ENCODE assay signal across 14 cellular contexts in the genomic region with DNA sequence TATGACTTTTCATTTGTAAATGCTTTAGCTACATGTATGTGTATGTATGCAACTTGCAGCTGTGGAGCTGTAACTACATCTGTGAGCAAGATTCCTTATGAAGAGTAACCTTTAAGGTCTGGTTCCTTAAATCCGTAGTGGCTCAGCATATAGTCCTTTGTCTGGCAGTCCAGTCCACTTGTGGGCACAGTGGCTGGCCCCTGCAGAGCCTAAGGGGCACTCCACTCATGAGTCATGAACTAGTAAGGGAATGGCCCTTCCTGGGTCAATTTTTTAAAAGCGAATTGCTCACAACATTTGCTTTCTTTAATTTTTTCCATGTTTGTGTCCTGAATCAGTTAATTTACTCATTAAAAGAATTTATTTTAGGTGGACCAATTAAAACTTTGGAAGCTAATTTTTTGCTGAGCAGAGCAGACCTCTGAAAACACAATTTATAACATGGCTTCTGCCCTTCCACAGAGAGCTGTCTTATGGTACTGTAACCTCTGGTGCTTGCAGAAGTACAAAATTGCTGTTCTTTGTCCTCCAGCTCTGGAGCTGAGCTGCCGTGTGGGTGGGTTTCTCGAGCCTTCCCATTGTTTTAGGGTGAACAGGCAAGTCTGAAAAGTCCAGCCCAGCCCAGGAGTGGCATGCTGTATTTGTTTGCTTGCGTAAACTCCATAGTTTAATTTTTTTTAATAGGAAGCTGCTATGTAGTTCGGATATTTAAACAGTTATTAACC.
A peak's percentile ranks its signal among the peaks of the same experiment; 100 is the strongest.
DNase-seq lines count a peak whose midpoint lies in the region; ATAC-seq and TF ChIP-seq lines count a peak whose summit lies in the region.
"Had no signal": no experiment of that assay in that cellular context is flagged by ENCODE, and none has a peak within 500 bp of the region (broad histone marks: within the 10 kb centered on the region; RNA-seq: fewer than 3 reads in every experiment).

No MANE protein-coding gene starts in this region.

- H3K36me3 Mint-ChIP-seq in stimulated activated naive B cell treated with anti-CD40 and anti-IgM and Interleukin-4, amounts not matched to agents 10 μg/mL and 1 μg/mL and 100 μg/mL, for 72 hours: no peaks in the 10 kb centered on the region

- no peaks in the 10 kb centered on the region for H3K9me3 Mint-ChIP-seq in stimulated activated naive B cell treated with anti-CD40 and anti-IgM and Interleukin-4, amounts not matched to agents 10 μg/mL and 1 μg/mL and 100 μg/mL, for 72 hours

- 78% methylated on average over 6 of the region's 6 CpGs for WGBS in suprapubic skin

- no peak for ATAC-seq in stimulated activated naive B cell treated with anti-CD40 and anti-IgM and Interleukin-4, amounts not matched to agents 10 μg/mL and 1 μg/mL and 100 μg/mL, for 72 hours (replicated peaks)

- no peak for TF ChIP-seq CTCF in suprapubic skin (IDR thresholded peaks at IDR 0.05)

- peaks cover 3% of the 10 kb centered on the region for H3K36me3 ChIP-seq in suprapubic skin
- H3K36me3 ChIP-seq: prostate gland had no signal

- H3K27me3 ChIP-seq in suprapubic skin: no peaks in the 10 kb centered on the region

- H3K27me3 Mint-ChIP-seq in stimulated activated naive B cell treated with anti-CD40 and anti-IgM and Interleukin-4, amounts not matched to agents 10 μg/mL and 1 μg/mL and 100 μg/mL, for 72 hours: no peaks in the 10 kb centered on the region

- peak overlapping the region; percentile 4 for H3K4me3 ChIP-seq in suprapubic skin
- H3K4me3 ChIP-seq: prostate gland had no signal

- peak; percentile 4 for DNase-seq in NCI-H2227 (lab: John Stamatoyannopoulos, UW; ENCODE audit: unreplicated experiment)
- no peak for DNase-seq in NCI-H2227 treated with DMSO at 0.1 percent for 48 hours (lab: John Stamatoyannopoulos, UW)
- peak; percentile 67 for DNase-seq in RPMI7951 (ENCODE audit: low read depth)
- DNase-seq in glomerular visceral epithelial cell (ENCODE audit: extremely low spot score): peak; percentile 19
- DNase-seq in suprapubic skin (ENCODE audit: low spot score in 2 of 2): no peak
- DNase-seq in stimulated activated naive B cell treated with anti-CD40 and anti-IgM and Interleukin-4, amounts not matched to agents 10 μg/mL and 1 μg/mL and 100 μg/mL, for 72 hours: no peak
- no peak for DNase-seq in medulla oblongata (ENCODE audit: extremely low spot score)
- no peak for DNase-seq in inferior parietal cortex (ENCODE audit: extremely low spot score)
- DNase-seq: activated CD4-positive, alpha-beta T cell treated with anti-CD3 and anti-CD28 coated beads, Interleukin-2, amount 50 U/mL, for 4 hours; amniotic stem cell; cortex of kidney; hippocampal formation; NCI-H1930 had no signal

- peaks cover 4 to 6% of the 10 kb centered on the region in 2 donors for H3K4me1 Mint-ChIP-seq in stimulated activated naive B cell treated with anti-CD40 and anti-IgM and Interleukin-4, amounts not matched to agents 10 μg/mL and 1 μg/mL and 100 μg/mL, for 72 hours

- peaks cover 18% of the 10 kb centered on the region for H3K4me1 ChIP-seq in suprapubic skin
- H3K4me1 ChIP-seq: prostate gland had no signal

- TF ChIP-seq EP300 in suprapubic skin (IDR thresholded peaks at IDR 0.05): no peak

- no peaks in the 10 kb centered on the region for H3K9me3 ChIP-seq in suprapubic skin
- H3K9me3 ChIP-seq: prostate gland had no signal

- H3K27ac ChIP-seq in suprapubic skin: no peak overlapping the region
- H3K27ac ChIP-seq: prostate gland had no signal

- H3K4me3 Mint-ChIP-seq in stimulated activated naive B cell treated with anti-CD40 and anti-IgM and Interleukin-4, amounts not matched to agents 10 μg/mL and 1 μg/mL and 100 μg/mL, for 72 hours: no peak overlapping the region

- TF ChIP-seq POLR2A in suprapubic skin (IDR thresholded peaks at IDR 0.05): no peak

- no peak overlapping the region for H3K27ac Mint-ChIP-seq in stimulated activated naive B cell treated with anti-CD40 and anti-IgM and Interleukin-4, amounts not matched to agents 10 μg/mL and 1 μg/mL and 100 μg/mL, for 72 hours

Comparison
In these comparisons a context has a peak if more than half of its experiments do, and no peak if none do; other contexts are left out.
1. DNase-seq: peak in NCI-H2227 (single experiment), RPMI7951 (single experiment) and glomerular visceral epithelial cell (single experiment); none in NCI-H2227 treated with DMSO at 0.1 percent for 48 hours (single experiment), suprapubic skin (0 of 2), stimulated activated naive B cell treated with anti-CD40 and anti-IgM and Interleukin-4, amounts not matched to agents 10 μg/mL and 1 μg/mL and 100 μg/mL, for 72 hours (single experiment), medulla oblongata (single experiment) and inferior parietal cortex (single experiment).